In genomic region chr3:113533534-113533892, GRCh38 we compare ENCODE assay signal across 8 cellular contexts. TPM values are rescaled to one million over a fixed set of nuclear protein-coding genes. Genes with fewer than 3 reads are reported as not detected.
DNase-seq lines count a peak whose midpoint lies in the region; ATAC-seq, FAIRE-seq and TF ChIP-seq lines count a peak whose summit lies in the region.

No MANE protein-coding gene starts in this region.

- H3K79me2 ChIP-seq in astrocyte (ENCODE audit: insufficient read depth, low read length) = no peaks in the 10 kb centered on the region

- H3K27me3 ChIP-seq in MG63 = peaks cover 78% of the 10 kb centered on the region
- peaks cover 56% of the 10 kb centered on the region for H3K27me3 ChIP-seq in astrocyte (ENCODE audit: insufficient read depth, low read length)
- H3K27me3 ChIP-seq in tibial nerve = peaks cover 0 to 54% of the 10 kb centered on the region in 2 donors

- ATAC-seq in GM19455 (IDR thresholded peaks at IDR 0.05; ENCODE audit: unreplicated experiment) = peak; percentile 35

- H3K27ac Mint-ChIP-seq in CD14-positive monocyte (peak overlapping the region in 1 of 7 donors; percentile 74), astrocyte (ENCODE audit: unreplicated experiment) (no peak overlapping the region)

- DNase-seq in CD14-positive monocyte (ENCODE audit: low spot score) (no peak), MG63 (no peak), astrocyte (ENCODE audit: low read depth) (no peak), tibial nerve (ENCODE audit: low spot score in 2 of 2) (no peak), SIG-M5 (lab: John Stamatoyannopoulos, UW) (no peak), ecto neural progenitor cell (ENCODE audit: low spot score) (no peak)

- H3K36me3 Mint-ChIP-seq in CD14-positive monocyte = peaks cover 0 to 2% of the 10 kb centered on the region in 2 donors
- H3K36me3 Mint-ChIP-seq in astrocyte (ENCODE audit: low read depth, unreplicated experiment) = no peaks in the 10 kb centered on the region

- H3K4me3 Mint-ChIP-seq in CD14-positive monocyte (peak overlapping the region; percentile 99 to 100), astrocyte (ENCODE audit: unreplicated experiment) (peak overlapping the region; percentile 84)

- no peak for TF ChIP-seq POLR2A in tibial nerve (IDR thresholded peaks at IDR 0.05)

- no peaks in the 10 kb centered on the region for H3K36me3 ChIP-seq in MG63
- no peaks in the 10 kb centered on the region for H3K36me3 ChIP-seq in astrocyte (ENCODE audit: insufficient read depth, low read length)
- no peaks in the 10 kb centered on the region for H3K36me3 ChIP-seq in mesodermal cell (ENCODE audit: control insufficient read depth, insufficient read depth, low read length)
- no peaks in the 10 kb centered on the region for H3K36me3 ChIP-seq in tibial nerve

- H3K27ac ChIP-seq in astrocyte (ENCODE audit: low read depth, low read length) (no peak overlapping the region), mesodermal cell (ENCODE audit: low read depth, low read length, severe bottlenecking) (no peak overlapping the region), tibial nerve (peak overlapping the region in 1 of 4 donors; percentile 85)

- H3K4me1 Mint-ChIP-seq in CD14-positive monocyte (peaks cover 23% of the 10 kb centered on the region), astrocyte (ENCODE audit: low read depth, unreplicated experiment) (peaks cover 10% of the 10 kb centered on the region)

- peak overlapping the region; percentile 74 for H2AFZ ChIP-seq in astrocyte (ENCODE audit: low read depth, low read length)

- H3K9ac ChIP-seq in astrocyte (ENCODE audit: low read length) = no peak overlapping the region

- FAIRE-seq in astrocyte (lab: Jason Lieb, UNC) = no peak

- H3K4me3 ChIP-seq in MG63 = peak overlapping the region; percentile 36; the same call in 1 of the 2 replicates
- H3K4me3 ChIP-seq in astrocyte (ENCODE audit: insufficient read depth, low read depth, low read length) = peak overlapping the region; percentile 62
- H3K4me3 ChIP-seq in mesodermal cell (ENCODE audit: extremely low read depth, insufficient read depth, low read length, poor library complexity, severe bottlenecking) = peak overlapping the region; percentile 32
- peak overlapping the region; percentile 31 to 66 (median 58) for H3K4me3 ChIP-seq in tibial nerve

- intact Hi-C loops in CD14-positive monocyte (cut with micrococcal nuclease) = no loop called here

- H4K20me1 ChIP-seq in astrocyte (ENCODE audit: insufficient read depth, low read length) = no peaks in the 10 kb centered on the region

- TF ChIP-seq CTCF in CD14-positive monocyte (IDR thresholded peaks at IDR 0.05) (no peak), astrocyte (IDR thresholded peaks at IDR 0.05; ENCODE audit: insufficient read depth, low read depth, low read length) (no peak), tibial nerve (IDR thresholded peaks at IDR 0.05) (no peak)

- H3K4me1 ChIP-seq in astrocyte (ENCODE audit: insufficient read depth, low read length) (peaks cover 13% of the 10 kb centered on the region), mesodermal cell (ENCODE audit: control insufficient read depth, insufficient read depth, low read length, poor library complexity, severe bottlenecking) (peaks cover 6% of the 10 kb centered on the region), tibial nerve (peaks cover 0 to 10% (median 3%) of the 10 kb centered on the region in 4 donors)

- 16 to 40% methylated on average over 6 to 10 of the region's 10 CpGs for WGBS in mesodermal cell (ENCODE audit: insufficient coverage in 2 of 2), 2 experiments
- WGBS in tibial nerve, 2 donors = 12 to 18% methylated on average over 10 of the region's 10 CpGs

- peaks cover 0 to 2% (median 0%) of the 10 kb centered on the region in 7 donors for H3K9me3 Mint-ChIP-seq in CD14-positive monocyte
- no peaks in the 10 kb centered on the region for H3K9me3 Mint-ChIP-seq in astrocyte (ENCODE audit: unreplicated experiment)

- peak overlapping the region; percentile 96 for H3K4me2 ChIP-seq in astrocyte (ENCODE audit: low read length)

- H3K9me3 ChIP-seq in MG63 = no peaks in the 10 kb centered on the region
- no peaks in the 10 kb centered on the region for H3K9me3 ChIP-seq in astrocyte (ENCODE audit: insufficient read depth, low read depth, low read length)
- H3K9me3 ChIP-seq in mesodermal cell (ENCODE audit: control insufficient read depth, low read length) = no peaks in the 10 kb centered on the region
- H3K9me3 ChIP-seq in tibial nerve = no peaks in the 10 kb centered on the region

- H3K27me3 Mint-ChIP-seq in CD14-positive monocyte (ENCODE audit: low read depth in 3 of 3) = peaks cover 26 to 36% (median 32%) of the 10 kb centered on the region in 3 donors
- peaks cover 64% of the 10 kb centered on the region for H3K27me3 Mint-ChIP-seq in astrocyte (ENCODE audit: low read depth, unreplicated experiment)

- no peak for TF ChIP-seq EP300 in tibial nerve (IDR thresholded peaks at IDR 0.05)

RNA-seq across cellular contexts. Expression of gene SIDT1, which starts 1.2 kb away (rescaled TPM):
- 1 to 10 TPM; 4.0 to 7.1 TPM for polyA plus RNA-seq in CD14-positive monocyte
- not detected in 2 replicates for total RNA-seq in MG63 (2014; rRNA removed; shearing (Covaris generic); ENCODE audit: low replicate concordance)
- total RNA-seq in astrocyte (not detected in 2 replicates), tibial nerve (1 to 10 TPM; 2.7 to 6.8 (median 4.8) TPM)
- 0.41 TPM for polyA plus RNA-seq in mesodermal cell (2013, experiment 1 of 2)
- polyA plus RNA-seq in mesodermal cell (2013, experiment 2 of 2) = 0.61 TPM

RNA-seq across cellular contexts. Expression of gene SPICE1, which starts 18.6 kb away (rescaled TPM):
- 1 to 10 TPM; 3.1 to 3.7 TPM for polyA plus RNA-seq in CD14-positive monocyte
- total RNA-seq in MG63 (2014; rRNA removed; shearing (Covaris generic); ENCODE audit: low replicate concordance) = 13.4 and 14.0 TPM in 2 replicates
- total RNA-seq in astrocyte (18.4 and 19.0 TPM in 2 replicates), tibial nerve (10 to 100 TPM; 10.5 to 30.8 (median 16.7) TPM)
- polyA plus RNA-seq in mesodermal cell (2013, experiment 1 of 2) = 18.5 TPM
- 21.6 TPM for polyA plus RNA-seq in mesodermal cell (2013, experiment 2 of 2)
